ENCODE assay signal across 16 cellular contexts in genomic region chr6:1479095-1479494, GRCh38.
DNase-seq lines count a peak whose midpoint lies in the region; ATAC-seq, FAIRE-seq and TF ChIP-seq lines count a peak whose summit lies in the region.
"Had no signal": no experiment of that assay in that cellular context is flagged by ENCODE, and none has a peak within 500 bp of the region (broad histone marks: within the 10 kb centered on the region; RNA-seq: fewer than 3 reads in every experiment).

No MANE protein-coding gene starts in this region.

- TF ChIP-seq CTCF in Loucy (conservative IDR thresholded peaks at IDR 0.05; ENCODE audit: low read length) = 0 out of 2 replicates have a peak, but pooled peaks have one; percentile 11
- peak; percentile 22 for TF ChIP-seq CTCF in epithelial cell of proximal tubule (conservative IDR thresholded peaks at IDR 0.05; ENCODE audit: low read depth, low read length)

- H3K36me3 ChIP-seq in Loucy (ENCODE audit: insufficient read depth, low read length) = no peaks in the 10 kb centered on the region
- H3K36me3 ChIP-seq in small intestine (ENCODE audit: control insufficient read depth in 2 of 2, insufficient read depth in 2 of 2, low read length in 2 of 2) = no peaks in the 10 kb centered on the region

- H3F3A ChIP-seq in Loucy (ENCODE audit: low read depth) = no peaks in the 10 kb centered on the region

- no peak overlapping the region for H2AFZ ChIP-seq in Loucy (ENCODE audit: low read length)

- peak; percentile 60 for DNase-seq in EL
- DNase-seq in epithelial cell of proximal tubule (ENCODE audit: low read depth) = no peak
- DNase-seq in renal cortical epithelial cell (ENCODE audit: low read depth) = peak; percentile 53
- no peak for DNase-seq in cerebellar cortex (ENCODE audit: low spot score)
- no peak for DNase-seq in small intestine
- DNase-seq in islet precursor cell = no peak
- DNase-seq: activated gamma-delta T cell; effector CD8-positive, alpha-beta T cell; midbrain; MM.1S; NCI-H2029; occipital lobe; SW 1271 had no signal

- no peaks in the 10 kb centered on the region for H3K9me3 ChIP-seq in Loucy (ENCODE audit: insufficient read depth, low read depth, low read length)
- H3K9me3 ChIP-seq in small intestine (ENCODE audit: control insufficient read depth, low read depth) = no peaks in the 10 kb centered on the region

- H3K79me2 ChIP-seq in Loucy (ENCODE audit: insufficient read depth, low read length) = no peaks in the 10 kb centered on the region

- no peaks in the 10 kb centered on the region for H4K20me1 ChIP-seq in Loucy (ENCODE audit: insufficient read depth, low read length, poor library complexity, severe bottlenecking)

- H3K27ac ChIP-seq in small intestine (ENCODE audit: low read depth in 1 of 2, low read length in 1 of 2) = no peak overlapping the region
- H3K27ac ChIP-seq: VCaP had no signal

- 51 to 67% (median 57%) methylated on average over 2 of the region's 2 CpGs for WGBS in small intestine, 3 donors

- no peaks in the 10 kb centered on the region for H3K9me2 ChIP-seq in Loucy (replicated peaks; ENCODE audit: low read depth, low read length)

- no peak overlapping the region for H3K4me2 ChIP-seq in Loucy (ENCODE audit: low read depth, low read length, poor library complexity, severe bottlenecking)

- ATAC-seq in GM19328 (IDR thresholded peaks at IDR 0.05; ENCODE audit: unreplicated experiment) = no peak

- no peak overlapping the region for H3K9ac ChIP-seq in Loucy (ENCODE audit: low read depth, low read length, poor library complexity, severe bottlenecking)

- H3K27me3 ChIP-seq in Loucy (ENCODE audit: insufficient read depth, low read length, poor library complexity, severe bottlenecking) (no peaks in the 10 kb centered on the region), small intestine (ENCODE audit: control insufficient read depth in 2 of 2, insufficient read depth in 2 of 2, low read length in 2 of 2) (no peaks in the 10 kb centered on the region)

- no peak for FAIRE-seq in small intestine (lab: Jason Lieb, UNC)

- no peak overlapping the region for H3K4me3 ChIP-seq in Loucy (ENCODE audit: low read length, poor library complexity, severe bottlenecking)
- H3K4me3 ChIP-seq in epithelial cell of proximal tubule (ENCODE audit: low read depth, low read length) = no peak overlapping the region
- H3K4me3 ChIP-seq in small intestine (ENCODE audit: low read depth in 1 of 2, low read length in 2 of 2) = no peak overlapping the region

- no peaks in the 10 kb centered on the region for H3K4me1 ChIP-seq in Loucy (ENCODE audit: insufficient read depth, low read length, poor library complexity, severe bottlenecking)
- no peaks in the 10 kb centered on the region for H3K4me1 ChIP-seq in small intestine (ENCODE audit: control insufficient read depth in 2 of 2, insufficient read depth in 1 of 2, low read depth in 1 of 2, low read length in 1 of 2)

Comparison
In these comparisons a context has a peak if more than half of its experiments do, and no peak if none do; other contexts are left out.
1. DNase-seq: peak in EL (single experiment) and renal cortical epithelial cell (single experiment); none in epithelial cell of proximal tubule (single experiment), cerebellar cortex (single experiment), small intestine (single experiment) and islet precursor cell (single experiment).